ENCODE assay signal across 24 cellular contexts in the genomic region with DNA sequence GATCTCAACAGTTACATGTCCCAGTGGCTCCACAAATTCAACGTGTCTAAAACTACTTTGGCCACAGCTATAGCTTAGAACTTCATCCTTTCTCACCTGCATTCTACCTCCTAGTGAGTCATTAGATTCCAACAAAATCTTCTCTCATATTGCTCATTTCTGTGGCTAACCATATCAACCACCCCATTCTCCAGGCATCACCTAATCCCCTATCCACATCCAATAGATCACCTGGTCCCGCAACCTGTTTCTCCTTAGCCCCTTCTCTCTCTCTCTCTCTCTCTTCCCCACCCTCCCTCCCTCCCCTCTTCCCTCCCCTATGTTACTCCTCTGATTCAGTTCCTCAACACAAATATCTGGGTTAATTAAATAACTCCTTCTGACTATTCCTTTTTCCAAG.
DNase-seq lines count a peak whose midpoint lies in the region; ATAC-seq, FAIRE-seq and TF ChIP-seq lines count a peak whose summit lies in the region.
"Had no signal": no experiment of that assay in that cellular context is flagged by ENCODE, and none has a peak within 500 bp of the region (broad histone marks: within the 10 kb centered on the region; RNA-seq: fewer than 3 reads in every experiment).

No MANE protein-coding gene starts in this region.

- no peak for TF ChIP-seq CTCF in HepG2 (CRISPR knock-in tag; IDR thresholded peaks at IDR 0.05)
- no peak for TF ChIP-seq CTCF in right lobe of liver (IDR thresholded peaks at IDR 0.05)
- no peak for TF ChIP-seq CTCF in RWPE2 (IDR thresholded peaks at IDR 0.05; ENCODE audit: poor library complexity, severe bottlenecking)

- H3K4me2 ChIP-seq in HepG2 (ENCODE audit: low read depth, low read length) (no peak overlapping the region), mesendoderm (ENCODE audit: low read length) (no peak overlapping the region)
- H3K4me2 ChIP-seq: A549; BLaER1 treated with 17β-estradiol and CSF1 and Interleukin-3, amounts not matched to agents 10 nM and 100 nM had no signal

- H3K36me3 Mint-ChIP-seq in activated CD8-positive, alpha-beta memory T cell treated with anti-CD3 and anti-CD28 coated beads, Interleukin-2, amount 10 ng/mL, durations not matched to agents 7 days and 5 days = no peaks in the 10 kb centered on the region
- H3K36me3 Mint-ChIP-seq: CD14-positive monocyte; CD4-positive, alpha-beta memory T cell had no signal

- TF ChIP-seq EP300 in HepG2 (IDR thresholded peaks at IDR 0.05; ENCODE audit: low read depth in 2 of 2, low read length in 2 of 2) = no peak
- TF ChIP-seq EP300 in HepG2 (CRISPR knock-in tag; IDR thresholded peaks at IDR 0.05; ENCODE audit: borderline replicate concordance) = no peak

- no TSS peak for BruUV-seq in HepG2 (replicated peaks; lab: Mats Ljungman, UMichigan)

- H3K4me1 Mint-ChIP-seq in activated CD8-positive, alpha-beta memory T cell treated with anti-CD3 and anti-CD28 coated beads, Interleukin-2, amount 10 ng/mL, durations not matched to agents 7 days and 5 days = no peaks in the 10 kb centered on the region
- H3K4me1 Mint-ChIP-seq: CD14-positive monocyte; CD4-positive, alpha-beta memory T cell had no signal

- H2BK120ac ChIP-seq in mesendoderm (ENCODE audit: low read depth, low read length) = no peak overlapping the region

- in situ Hi-C loops in HepG2 (cut with HindIII; ENCODE audit: extremely low pct_ligation_motif_present, low pct_unique_long_range_greater_than_20kb) = no loop called here

- CTCF ChIA-PET in HepG2 (lab: Yijun Ruan, JAX; ENCODE audit: low intra/inter-chr PET ratio, low total read pairs) = no interaction called here
- CTCF ChIA-PET in activated CD8-positive, alpha-beta memory T cell treated with anti-CD3 and anti-CD28 coated beads, Interleukin-2, amount 10 ng/mL, durations not matched to agents 7 days and 5 days (lab: Charles Lee) = no interaction called here

- H3K79me1 ChIP-seq in mesendoderm (ENCODE audit: low read length) = no peaks in the 10 kb centered on the region

- no peak overlapping the region for H2AK5ac ChIP-seq in mesendoderm (ENCODE audit: low read length)

- no peak overlapping the region for H3K27ac Mint-ChIP-seq in activated CD8-positive, alpha-beta memory T cell treated with anti-CD3 and anti-CD28 coated beads, Interleukin-2, amount 10 ng/mL, durations not matched to agents 7 days and 5 days
- H3K27ac Mint-ChIP-seq: CD14-positive monocyte; CD4-positive, alpha-beta memory T cell had no signal

- no peaks in the 10 kb centered on the region for H3K9me3 Mint-ChIP-seq in activated CD8-positive, alpha-beta memory T cell treated with anti-CD3 and anti-CD28 coated beads, Interleukin-2, amount 10 ng/mL, durations not matched to agents 7 days and 5 days (ENCODE audit: low read depth)
- H3K9me3 Mint-ChIP-seq: CD4-positive, alpha-beta memory T cell had no signal

- POLR2A ChIA-PET in HepG2 (lab: Yijun Ruan, JAX) = no interaction called here

- H3K23ac ChIP-seq in mesendoderm (ENCODE audit: low read length) = no peak overlapping the region

- H3K4ac ChIP-seq in mesendoderm (ENCODE audit: low read depth, low read length) = no peak overlapping the region

- no peak overlapping the region for H3K18ac ChIP-seq in mesendoderm (ENCODE audit: low read length)

- H2BK5ac ChIP-seq in mesendoderm (ENCODE audit: low read length) = no peak overlapping the region

- H3K27me3 ChIP-seq in HepG2 (ENCODE audit: control insufficient read depth in 1 of 2, insufficient read depth in 2 of 2, low read length in 2 of 2) (no peaks in the 10 kb centered on the region; a peak in 1 of 5 replicates), right lobe of liver (no peaks in the 10 kb centered on the region), RWPE2 (ENCODE audit: insufficient read depth, poor library complexity, severe bottlenecking) (no peaks in the 10 kb centered on the region), mesendoderm (ENCODE audit: insufficient read depth, low read length, poor library complexity) (no peaks in the 10 kb centered on the region)
- H3K27me3 ChIP-seq: BE2C; BLaER1 treated with 17β-estradiol and CSF1 and Interleukin-3, amounts not matched to agents 10 nM and 100 nM had no signal

- TF ChIP-seq POLR2A in HepG2 (IDR thresholded peaks at IDR 0.05; ENCODE audit: insufficient read depth in 1 of 2, low read depth in 2 of 2, low read length in 2 of 2) (no peak), right lobe of liver (IDR thresholded peaks at IDR 0.05) (no peak)

- H3K36me3 ChIP-seq in HepG2 (replicated peaks in 1 of 2; ENCODE audit: control insufficient read depth in 1 of 2, insufficient read depth in 2 of 2, low read length in 2 of 2) = no peaks in the 10 kb centered on the region
- no peaks in the 10 kb centered on the region for H3K36me3 ChIP-seq in right lobe of liver
- no peaks in the 10 kb centered on the region for H3K36me3 ChIP-seq in RWPE2 (ENCODE audit: low read depth)
- H3K36me3 ChIP-seq in mesendoderm (ENCODE audit: control insufficient read depth, insufficient read depth, low read length) = no peaks in the 10 kb centered on the region
- H3K36me3 ChIP-seq: BE2C; BLaER1 treated with 17β-estradiol and CSF1 and Interleukin-3, amounts not matched to agents 10 nM and 100 nM had no signal

- no peak overlapping the region for H4K5ac ChIP-seq in mesendoderm (ENCODE audit: low read length)

- H2AFZ ChIP-seq in HepG2 (ENCODE audit: low read length) = no peak overlapping the region

- no peak overlapping the region for H2BK15ac ChIP-seq in mesendoderm (replicated peaks; ENCODE audit: low read depth)

- H3K79me2 ChIP-seq in HepG2 (ENCODE audit: insufficient read depth, low read length) (no peaks in the 10 kb centered on the region), mesendoderm (ENCODE audit: control insufficient read depth, insufficient read depth, low read length) (no peaks in the 10 kb centered on the region)

- H3K4me1 ChIP-seq in HepG2 (ENCODE audit: insufficient read depth, low read length) = no peaks in the 10 kb centered on the region
- no peaks in the 10 kb centered on the region for H3K4me1 ChIP-seq in right lobe of liver
- H3K4me1 ChIP-seq in RWPE2 (ENCODE audit: insufficient read depth, poor library complexity, severe bottlenecking) = no peaks in the 10 kb centered on the region
- H3K4me1 ChIP-seq in mesendoderm (ENCODE audit: control insufficient read depth, low read depth, low read length) = no peaks in the 10 kb centered on the region
- H3K4me1 ChIP-seq: BE2C; BLaER1 treated with 17β-estradiol and CSF1 and Interleukin-3, amounts not matched to agents 10 nM and 100 nM had no signal

- DNase-seq in HepG2 (ENCODE audit: low spot score) (no peak), right lobe of liver (no peak), RWPE2 (ENCODE audit: low spot score) (no peak), kidney tubule cell (ENCODE audit: low spot score) (peak; percentile 57), posterior cingulate gyrus (no peak), mesendoderm (no peak)
- no peak for DNase-seq in activated CD8-positive, alpha-beta memory T cell treated with anti-CD3 and anti-CD28 coated beads, Interleukin-2, amount 10 ng/mL, durations not matched to agents 7 days and 5 days
- DNase-seq: 8988T; ACHN; AML-193; BE2C; CD4-positive, alpha-beta memory T cell; COR-L47; DMS153; DND-41; GM23248; H7 had no signal

- H3K56ac ChIP-seq in mesendoderm (ENCODE audit: low read length) = no peak overlapping the region

- H3K27me3 Mint-ChIP-seq in activated CD8-positive, alpha-beta memory T cell treated with anti-CD3 and anti-CD28 coated beads, Interleukin-2, amount 10 ng/mL, durations not matched to agents 7 days and 5 days = peaks cover 2% of the 10 kb centered on the region

- ATAC-seq in HepG2 = no peak
- no peak for ATAC-seq in right lobe of liver
- ATAC-seq in RWPE2 (ENCODE audit: low read depth) = peak; percentile 41; the same call in 1 of the 3 replicates
- ATAC-seq in activated CD8-positive, alpha-beta memory T cell treated with anti-CD3 and anti-CD28 coated beads, Interleukin-2, amount 10 ng/mL, durations not matched to agents 7 days and 5 days = no peak
- ATAC-seq: A549, HCT116 had no signal

- intact Hi-C loops in HepG2 (cut with micrococcal nuclease; ENCODE audit: unreplicated experiment) (no loop called here), right lobe of liver (cut with DNase I) (no loop called here), posterior cingulate gyrus (cut with DNase I) (no loop called here)

- H3K4me3 ChIP-seq in HepG2 (replicated peaks in 1 of 3; ENCODE audit: insufficient read depth in 1 of 3, low read depth in 2 of 3, low read length in 3 of 3) (no peak overlapping the region), right lobe of liver (no peak overlapping the region), RWPE2 (ENCODE audit: severe bottlenecking) (no peak overlapping the region), mesendoderm (ENCODE audit: low read length) (no peak overlapping the region)
- H3K4me3 ChIP-seq: A549; BLaER1 treated with 17β-estradiol and CSF1 and Interleukin-3, amounts not matched to agents 10 nM and 100 nM; GM23248 had no signal

- no peaks in the 10 kb centered on the region for H3K9me3 ChIP-seq in HepG2 (ENCODE audit: low read length)
- H3K9me3 ChIP-seq in right lobe of liver = no peaks in the 10 kb centered on the region
- no peaks in the 10 kb centered on the region for H3K9me3 ChIP-seq in RWPE2 (ENCODE audit: severe bottlenecking)
- H3K9me3 ChIP-seq: A549, BE2C had no signal

- no peak for TF ChIP-seq RAD21 in HepG2 (CRISPR knock-in tag; IDR thresholded peaks at IDR 0.05)

- no peak overlapping the region for H3K9ac ChIP-seq in HepG2 (ENCODE audit: insufficient read depth, low read depth, low read length)
- no peak overlapping the region for H3K9ac ChIP-seq in mesendoderm (ENCODE audit: low read length)
- H3K9ac ChIP-seq: BLaER1 treated with 17β-estradiol and CSF1 and Interleukin-3, amounts not matched to agents 10 nM and 100 nM; GM23248 had no signal

- H3K27ac ChIP-seq in HepG2 (ENCODE audit: extremely low read length, insufficient read depth, low read length) (no peak overlapping the region), right lobe of liver (no peak overlapping the region), RWPE2 (ENCODE audit: poor library complexity, severe bottlenecking) (no peak overlapping the region), mesendoderm (ENCODE audit: low read depth, low read length) (no peak overlapping the region)
- H3K27ac ChIP-seq: A549; BLaER1 treated with 17β-estradiol and CSF1 and Interleukin-3, amounts not matched to agents 10 nM and 100 nM; GM23248 had no signal

- no peaks in the 10 kb centered on the region for H4K20me1 ChIP-seq in HepG2 (ENCODE audit: insufficient read depth, low read length)
- H4K20me1 ChIP-seq: BLaER1 treated with 17β-estradiol and CSF1 and Interleukin-3, amounts not matched to agents 10 nM and 100 nM had no signal

- H4K8ac ChIP-seq in mesendoderm (ENCODE audit: low read depth, low read length) = no peak overlapping the region

- no peak overlapping the region for H3K4me3 Mint-ChIP-seq in activated CD8-positive, alpha-beta memory T cell treated with anti-CD3 and anti-CD28 coated beads, Interleukin-2, amount 10 ng/mL, durations not matched to agents 7 days and 5 days
- H3K4me3 Mint-ChIP-seq: CD14-positive monocyte; CD4-positive, alpha-beta memory T cell had no signal

- 0% methylated on average over 2 of the region's 2 CpGs for WGBS in HepG2 (ENCODE audit: low lambda C conversion rate)
- 71% methylated on average over 2 of the region's 2 CpGs for WGBS in right lobe of liver (ENCODE audit: insufficient coverage, low coverage, low lambda C conversion rate, missing lambda C conversion rate)
- WGBS in mesendoderm (ENCODE audit: extremely low coverage, insufficient coverage, low lambda C conversion rate) = no CpG with 5 or more reads among the region's 2 CpGs

- FAIRE-seq in HepG2 (lab: Jason Lieb, UNC) = no peak
- FAIRE-seq: A549, G401.6, GM12892, H1 had no signal
